Comparison of ENCODE assay signal across 8 cellular contexts in genomic region chr11:3109921-3110706, GRCh38. TPM values are rescaled to one million over a fixed set of nuclear protein-coding genes. Genes with fewer than 3 reads are reported as not detected.
DNase-seq lines count a peak whose midpoint lies in the region; ATAC-seq and TF ChIP-seq lines count a peak whose summit lies in the region.

No MANE protein-coding gene starts in this region.

- H4K20me1 ChIP-seq in MM.1S (ENCODE audit: insufficient read depth, low read length): no peaks in the 10 kb centered on the region

- H3K9me3 ChIP-seq in MM.1S (replicated peaks; ENCODE audit: insufficient read depth, low read length): no peaks in the 10 kb centered on the region

- H2AFZ ChIP-seq in MM.1S (ENCODE audit: low read length): no peak overlapping the region

- TF ChIP-seq CTCF in MM.1S (IDR thresholded peaks at IDR 0.05; ENCODE audit: low read length): peak; percentile 66
- TF ChIP-seq CTCF in fibroblast of pulmonary artery (IDR thresholded peaks at IDR 0.05; ENCODE audit: low read length, missing control alignments): peak; percentile 66
- peak; percentile 61 for TF ChIP-seq CTCF in osteocyte (IDR thresholded peaks at IDR 0.05)

- H3K27ac ChIP-seq in MM.1S (ENCODE audit: low read length): no peak overlapping the region

- DNase-seq in EL (peak; percentile 39), MM.1S (peak; percentile 44), fibroblast of pulmonary artery (ENCODE audit: low read depth) (peak; percentile 26), osteocyte (ENCODE audit: extremely low spot score, unreplicated experiment) (no peak)
- peak; percentile 44 to 56 for DNase-seq in activated CD4-positive, alpha-beta T cell treated with anti-CD3 and anti-CD28 coated beads, Interleukin-2, amount 50 U/mL, for 48 hours
- DNase-seq in effector CD8-positive, alpha-beta T cell (lab: John Stamatoyannopoulos, UW): no peak

- H3K9me3 Mint-ChIP-seq in osteocyte (ENCODE audit: unreplicated experiment): peaks cover 4% of the 10 kb centered on the region

- H3K36me3 ChIP-seq in MM.1S (replicated peaks; ENCODE audit: insufficient read depth, low read length): no peaks in the 10 kb centered on the region

- H3K79me2 ChIP-seq in MM.1S (ENCODE audit: low read length): no peaks in the 10 kb centered on the region

- H3K27me3 ChIP-seq in MM.1S (replicated peaks; ENCODE audit: insufficient read depth, low read length): no peaks in the 10 kb centered on the region

- H3K9me2 ChIP-seq in MM.1S (replicated peaks; ENCODE audit: insufficient read depth, low read length): no peaks in the 10 kb centered on the region

- no peak overlapping the region for H3K9ac ChIP-seq in MM.1S (ENCODE audit: low read length)

- H3K4me2 ChIP-seq in MM.1S (ENCODE audit: low read depth, low read length): no peak overlapping the region

- H3K27me3 Mint-ChIP-seq in osteocyte (ENCODE audit: unreplicated experiment): no peaks in the 10 kb centered on the region

- no peaks in the 10 kb centered on the region for H3K4me1 Mint-ChIP-seq in osteocyte (ENCODE audit: unreplicated experiment)

- H3K27ac Mint-ChIP-seq in osteocyte (ENCODE audit: unreplicated experiment): peak overlapping the region; percentile 42

- ATAC-seq in GM19455 (IDR thresholded peaks at IDR 0.05; ENCODE audit: unreplicated experiment): no peak
- no peak for ATAC-seq in HG03095 (IDR thresholded peaks at IDR 0.05; ENCODE audit: unreplicated experiment)

- peaks cover 41% of the 10 kb centered on the region for H3K36me3 Mint-ChIP-seq in osteocyte (ENCODE audit: unreplicated experiment)

- no peak overlapping the region for H3K4me3 ChIP-seq in MM.1S (ENCODE audit: low read length)
- H3K4me3 ChIP-seq in fibroblast of pulmonary artery (replicated peaks; ENCODE audit: low read depth, low read length): no peak overlapping the region

- H3K4me3 Mint-ChIP-seq in osteocyte (ENCODE audit: unreplicated experiment): no peak overlapping the region

- no peaks in the 10 kb centered on the region for H3F3A ChIP-seq in MM.1S (ENCODE audit: insufficient read depth, low read length)

- no peaks in the 10 kb centered on the region for H3K4me1 ChIP-seq in MM.1S (ENCODE audit: low read length)

RNA-seq across cellular contexts. Expression of gene CARS1, which starts 52.9 kb away (rescaled TPM):
- 134 and 148 TPM in 2 replicates for total RNA-seq in osteocyte

RNA-seq across cellular contexts. Expression of gene OSBPL5, which starts 55.0 kb away (rescaled TPM):
- total RNA-seq in osteocyte: 47.7 and 47.9 TPM in 2 replicates

Comparison
In these comparisons a context has a peak if more than half of its experiments do, and no peak if none do; other contexts are left out.
1. DNase-seq: peak in EL (single experiment), MM.1S (single experiment), activated CD4-positive, alpha-beta T cell treated with anti-CD3 and anti-CD28 coated beads, Interleukin-2, amount 50 U/mL, for 48 hours (2 of 2) and fibroblast of pulmonary artery (single experiment); none in osteocyte (single experiment) and effector CD8-positive, alpha-beta T cell (single experiment).
2. Peak in every context shown above with its lines, with median percentiles within 50 percentile points of each other: CTCF ChIP-seq.